Comparison of ENCODE assay signal across 1 cellular context in genomic region chr1:12618661-12619395, GRCh38.
A peak's percentile ranks its signal among the peaks of the same experiment; 100 is the strongest.
TF ChIP-seq lines count a peak whose summit lies in the region.

No MANE protein-coding gene starts in this region.

TF ChIP-seq in HepG2, 621 proteins besides CTCF, POLR2A, EP300 and RAD21 (continued from another document and continues in another):
- no peak for TF ChIP-seq TRIM22 (IDR thresholded peaks at IDR 0.05)
- no peak; the same call in 1 of the 2 replicates for TF ChIP-seq ELF4 (CRISPR knock-in tag; IDR thresholded peaks at IDR 0.05; ENCODE audit: borderline replicate concordance)
- no peak for TF ChIP-seq ZNF513 (CRISPR knock-in tag; conservative IDR thresholded peaks at IDR 0.05)
- peak; percentile 60; the same call in 1 of the 2 replicates for TF ChIP-seq SMAD3 (CRISPR knock-in tag; IDR thresholded peaks at IDR 0.05)
- TF ChIP-seq SMYD3 (CRISPR knock-in tag; IDR thresholded peaks at IDR 0.05) = 0 out of 2 replicates have a peak, but pooled peaks have one; percentile 37
- no peak for TF ChIP-seq RFX1 (IDR thresholded peaks at IDR 0.05)
- TF ChIP-seq ZNF430 (CRISPR knock-in tag; IDR thresholded peaks at IDR 0.05) = peak; percentile 40; the same call in 1 of the 2 replicates
- TF ChIP-seq LCORL (IDR thresholded peaks at IDR 0.05) = no peak
- peak; percentile 96 for TF ChIP-seq LCORL (CRISPR knock-in tag; IDR thresholded peaks at IDR 0.05)
- TF ChIP-seq FOXK2 (IDR thresholded peaks at IDR 0.05) = no peak
- no peak for TF ChIP-seq TERF1 (CRISPR knock-in tag; IDR thresholded peaks at IDR 0.05)
- no peak for TF ChIP-seq ZNF550 (CRISPR knock-in tag; IDR thresholded peaks at IDR 0.05; ENCODE audit: borderline replicate concordance)
- TF ChIP-seq ZNF18 (CRISPR knock-in tag; IDR thresholded peaks at IDR 0.05; ENCODE audit: insufficient replicate concordance) = peak; percentile 65
- TF ChIP-seq HHEX (CRISPR knock-in tag; IDR thresholded peaks at IDR 0.05) = no peak
- TF ChIP-seq BCL6 (CRISPR knock-in tag; IDR thresholded peaks at IDR 0.05) = peak; percentile 94
- TF ChIP-seq ZNF574 (CRISPR knock-in tag; IDR thresholded peaks at IDR 0.05) = peak; percentile 75
- TF ChIP-seq ZNF646 (CRISPR knock-in tag; IDR thresholded peaks at IDR 0.05) = no peak
- no peak for TF ChIP-seq DZIP1 (CRISPR knock-in tag; IDR thresholded peaks at IDR 0.05)
- TF ChIP-seq AKAP8 (CRISPR knock-in tag; IDR thresholded peaks at IDR 0.05) = no peak
- TF ChIP-seq RBM22 (optimal IDR thresholded peaks at IDR 0.05; ENCODE audit: low read length) = peak; percentile 62
- TF ChIP-seq ZNF598 (CRISPR knock-in tag; IDR thresholded peaks at IDR 0.05; ENCODE audit: borderline replicate concordance) = no peak
- TF ChIP-seq ZNF709 (CRISPR knock-in tag; IDR thresholded peaks at IDR 0.05) = no peak
- no peak for TF ChIP-seq CCAR2 (optimal IDR thresholded peaks at IDR 0.05; ENCODE audit: low read depth, low read length)
- TF ChIP-seq CAMTA2 (CRISPR knock-in tag; IDR thresholded peaks at IDR 0.05; ENCODE audit: borderline replicate concordance) = no peak
- no peak for TF ChIP-seq SNAPC2 (CRISPR knock-in tag; IDR thresholded peaks at IDR 0.05)
- TF ChIP-seq ETV5 (CRISPR knock-in tag; IDR thresholded peaks at IDR 0.05; ENCODE audit: borderline replicate concordance) = peak; percentile 94
- TF ChIP-seq MTF1 (CRISPR knock-in tag; IDR thresholded peaks at IDR 0.05) = 0 out of 2 replicates have a peak, but pooled peaks have one; percentile 16
- 0 out of 2 replicates have a peak, but pooled peaks have one; percentile 20 for TF ChIP-seq THAP7 (CRISPR knock-in tag; IDR thresholded peaks at IDR 0.05)
- no peak for TF ChIP-seq HNRNPUL1 (IDR thresholded peaks at IDR 0.05; ENCODE audit: low read depth, low read length)
- no peak for TF ChIP-seq ZNF224 (CRISPR knock-in tag; IDR thresholded peaks at IDR 0.05)
- TF ChIP-seq NFE2L1 (CRISPR knock-in tag; IDR thresholded peaks at IDR 0.05; ENCODE audit: borderline replicate concordance) = no peak
- TF ChIP-seq YEATS2 (CRISPR knock-in tag; IDR thresholded peaks at IDR 0.05; ENCODE audit: borderline replicate concordance) = peak; percentile 74; the same call in 1 of the 2 replicates
